Comparison of ENCODE assay signal across 21 cellular contexts in the genomic region with DNA sequence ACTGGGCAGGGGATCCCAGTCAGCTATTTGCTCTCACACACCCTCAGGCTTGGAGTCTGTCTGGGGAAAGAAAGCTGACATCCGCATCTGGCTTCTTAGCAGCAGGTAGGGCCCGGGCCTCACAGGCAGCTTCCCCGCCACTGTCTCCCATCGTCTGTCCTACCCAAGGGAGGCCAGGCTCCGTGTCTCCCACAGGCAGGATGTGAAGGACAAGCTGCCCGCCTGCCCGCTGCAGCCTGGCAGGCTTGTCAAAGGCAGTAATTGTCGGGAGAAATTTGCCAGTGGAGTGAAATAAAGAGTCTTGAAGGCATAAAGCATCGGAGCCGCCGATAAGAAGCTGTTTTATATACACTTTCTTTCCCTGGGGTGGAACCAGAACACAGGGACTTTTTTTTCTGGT. TPM values are rescaled to one million over a fixed set of nuclear protein-coding genes. Genes with fewer than 3 reads are reported as not detected.
A peak's percentile ranks its signal among the peaks of the same experiment; 100 is the strongest.
DNase-seq lines count a peak whose midpoint lies in the region; ATAC-seq and TF ChIP-seq lines count a peak whose summit lies in the region.
"Had no signal": no experiment of that assay in that cellular context is flagged by ENCODE, and none has a peak within 500 bp of the region (broad histone marks: within the 10 kb centered on the region; RNA-seq: fewer than 3 reads in every experiment).

No MANE protein-coding gene starts in this region.

- H3K4me1 Mint-ChIP-seq in endodermal cell = no peaks in the 10 kb centered on the region
- H3K4me1 Mint-ChIP-seq: CD14-positive monocyte had no signal

- no peaks in the 10 kb centered on the region for H3K9me3 Mint-ChIP-seq in endodermal cell
- H3K9me3 Mint-ChIP-seq: CD8-positive, alpha-beta T cell; HFFc6 had no signal

- H3K4me3 ChIP-seq in endodermal cell (ENCODE audit: low read length) = no peak overlapping the region
- H3K4me3 ChIP-seq: K562 had no signal

- no peaks in the 10 kb centered on the region for H3K27me3 ChIP-seq in endodermal cell (ENCODE audit: control insufficient read depth, insufficient read depth, low read length, poor library complexity, severe bottlenecking)
- H3K27me3 ChIP-seq: BE2C had no signal

- H3K27ac Mint-ChIP-seq in endodermal cell = no peak overlapping the region
- H3K27ac Mint-ChIP-seq: CD8-positive, alpha-beta T cell; HFFc6 had no signal

- H3K9me3 ChIP-seq in endodermal cell (ENCODE audit: control insufficient read depth, low read length) = no peaks in the 10 kb centered on the region
- H3K9me3 ChIP-seq: BE2C had no signal

- no peak overlapping the region for H3K4me3 Mint-ChIP-seq in endodermal cell
- H3K4me3 Mint-ChIP-seq: CD14-positive monocyte; CD8-positive, alpha-beta T cell; HFFc6 had no signal

- H3K4me1 ChIP-seq in endodermal cell (ENCODE audit: control insufficient read depth, insufficient read depth, low read length) = no peaks in the 10 kb centered on the region
- H3K4me1 ChIP-seq: BE2C had no signal

- H3K36me3 ChIP-seq in endodermal cell (ENCODE audit: control insufficient read depth, insufficient read depth, low read length) = no peaks in the 10 kb centered on the region
- H3K36me3 ChIP-seq: BE2C had no signal

- H3K36me3 Mint-ChIP-seq in endodermal cell (ENCODE audit: low read depth) = no peaks in the 10 kb centered on the region
- H3K36me3 Mint-ChIP-seq: CD14-positive monocyte; CD8-positive, alpha-beta T cell had no signal

- peaks cover 2% of the 10 kb centered on the region for H3K27me3 Mint-ChIP-seq in endodermal cell (ENCODE audit: insufficient read depth)

- DNase-seq in NCI-H82 (lab: John Stamatoyannopoulos, UW) (peak; percentile 57), NCI-H82 treated with DMSO at 0.1 percent for 48 hours (lab: John Stamatoyannopoulos, UW; ENCODE audit: unreplicated experiment) (no peak), NCI-H2171 (lab: John Stamatoyannopoulos, UW) (peak; percentile 67), endodermal cell (no peak), retina (peak; percentile 68), AG20443 (ENCODE audit: low spot score) (no peak), NCI-H1092 (lab: John Stamatoyannopoulos, UW) (no peak)
- DNase-seq: 8988T; Calu3; CD8-positive, alpha-beta T cell; DMS79; GDM1; GOT3; H7; HFFc6; IMR-90 had no signal

- no peak overlapping the region for H3K9ac ChIP-seq in endodermal cell (ENCODE audit: extremely low read depth, low read length, poor library complexity, severe bottlenecking)

- H3K27ac ChIP-seq in endodermal cell (ENCODE audit: low read depth, low read length) = peak overlapping the region; percentile 71

- TF ChIP-seq CTCF in endodermal cell (conservative IDR thresholded peaks at IDR 0.05) = no peak

- no peak for ATAC-seq in GM21528 (IDR thresholded peaks at IDR 0.05; ENCODE audit: low FRiP score, unreplicated experiment)
- ATAC-seq: CD8-positive, alpha-beta T cell; HCT116; K562 had no signal

- WGBS in endodermal cell (ENCODE audit: insufficient coverage in 1 of 2, insufficient read length in 1 of 2), 2 experiments = 94 to 100% methylated on average over 4 to 11 of the region's 11 CpGs

RNA-seq across cellular contexts. Expression of a gene that starts 44.0 kb away (rescaled TPM):
- total RNA-seq in endodermal cell = 10 to 100 TPM in 1 of 2 donors, 1 to 10 TPM in 1; 9.6 to 11.6 TPM
- 31.3 TPM for polyA plus RNA-seq in endodermal cell (2013, experiment 1 of 2)
- 26.0 TPM for polyA plus RNA-seq in endodermal cell (2013, experiment 2 of 2)
- total RNA-seq: HFFc6, IMR-90 had no signal
- polyA plus RNA-seq: CD14-positive monocyte had no signal

Comparison
In these comparisons a context has a peak if more than half of its experiments do, and no peak if none do; other contexts are left out.
1. DNase-seq: peak in NCI-H82 (single experiment), NCI-H2171 (single experiment) and retina (single experiment); none in NCI-H82 treated with DMSO at 0.1 percent for 48 hours (single experiment), endodermal cell (single experiment), AG20443 (single experiment) and NCI-H1092 (single experiment).